Comparison of ENCODE assay signal across 1 cellular context in genomic region chr6:41801380-41801779, GRCh38.
TF ChIP-seq lines count a peak whose summit lies in the region.

No MANE protein-coding gene starts in this region.

TF ChIP-seq in HepG2, 621 proteins besides CTCF, POLR2A, EP300 and RAD21:
- TF ChIP-seq NFIC (IDR thresholded peaks at IDR 0.05; ENCODE audit: low read length) (no peak), STAG1 (CRISPR knock-in tag; IDR thresholded peaks at IDR 0.05) (peak; percentile 38; the same call in 1 of the 2 replicates), FOXP1 (IDR thresholded peaks at IDR 0.05) (no peak), FOXP1 (CRISPR knock-in tag; IDR thresholded peaks at IDR 0.05) (no peak), ZNF460 (CRISPR knock-in tag; IDR thresholded peaks at IDR 0.05; ENCODE audit: borderline replicate concordance) (no peak), SP1 (IDR thresholded peaks at IDR 0.05) (no peak), SP1 (CRISPR knock-in tag; IDR thresholded peaks at IDR 0.05) (no peak), ZNF333 (CRISPR knock-in tag; IDR thresholded peaks at IDR 0.05; ENCODE audit: borderline replicate concordance) (no peak), HOXA9 (CRISPR knock-in tag; IDR thresholded peaks at IDR 0.05; ENCODE audit: borderline replicate concordance) (no peak), ZNF431 (CRISPR knock-in tag; IDR thresholded peaks at IDR 0.05; ENCODE audit: borderline replicate concordance, low read depth) (no peak), BCLAF1 (IDR thresholded peaks at IDR 0.05) (no peak), SMC3 (IDR thresholded peaks at IDR 0.05; ENCODE audit: low read length) (peak; percentile 32; the same call in 1 of the 2 replicates), ZNF790 (CRISPR knock-in tag; IDR thresholded peaks at IDR 0.05; ENCODE audit: borderline replicate concordance) (no peak), ZNF260 (CRISPR knock-in tag; IDR thresholded peaks at IDR 0.05; ENCODE audit: borderline replicate concordance, low read depth) (no peak)
- TF ChIP-seq, protein P1, sequence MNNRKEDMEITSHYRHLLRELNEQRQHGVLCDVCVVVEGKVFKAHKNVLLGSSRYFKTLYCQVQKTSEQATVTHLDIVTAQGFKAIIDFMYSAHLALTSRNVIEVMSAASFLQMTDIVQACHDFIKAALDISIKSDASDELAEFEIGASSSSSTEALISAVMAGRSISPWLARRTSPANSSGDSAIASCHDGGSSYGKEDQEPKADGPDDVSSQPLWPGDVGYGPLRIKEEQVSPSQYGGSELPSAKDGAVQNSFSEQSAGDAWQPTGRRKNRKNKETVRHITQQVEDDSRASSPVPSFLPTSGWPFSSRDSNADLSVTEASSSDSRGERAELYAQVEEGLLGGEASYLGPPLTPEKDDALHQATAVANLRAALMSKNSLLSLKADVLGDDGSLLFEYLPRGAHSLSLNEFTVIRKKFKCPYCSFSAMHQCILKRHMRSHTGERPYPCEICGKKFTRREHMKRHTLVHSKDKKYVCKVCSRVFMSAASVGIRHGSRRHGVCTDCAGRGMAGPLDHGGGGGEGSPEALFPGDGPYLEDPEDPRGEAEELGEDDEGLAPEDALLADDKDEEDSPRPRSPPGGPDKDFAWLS (CRISPR knock-in tag; IDR thresholded peaks at IDR 0.05; ENCODE audit: borderline replicate concordance) = no peak
- TF ChIP-seq, protein P2, sequence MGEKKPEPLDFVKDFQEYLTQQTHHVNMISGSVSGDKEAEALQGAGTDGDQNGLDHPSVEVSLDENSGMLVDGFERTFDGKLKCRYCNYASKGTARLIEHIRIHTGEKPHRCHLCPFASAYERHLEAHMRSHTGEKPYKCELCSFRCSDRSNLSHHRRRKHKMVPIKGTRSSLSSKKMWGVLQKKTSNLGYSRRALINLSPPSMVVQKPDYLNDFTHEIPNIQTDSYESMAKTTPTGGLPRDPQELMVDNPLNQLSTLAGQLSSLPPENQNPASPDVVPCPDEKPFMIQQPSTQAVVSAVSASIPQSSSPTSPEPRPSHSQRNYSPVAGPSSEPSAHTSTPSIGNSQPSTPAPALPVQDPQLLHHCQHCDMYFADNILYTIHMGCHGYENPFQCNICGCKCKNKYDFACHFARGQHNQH (CRISPR knock-in tag; IDR thresholded peaks at IDR 0.05) = no peak
